ENCODE assay signal across 19 cellular contexts in the genomic region with DNA sequence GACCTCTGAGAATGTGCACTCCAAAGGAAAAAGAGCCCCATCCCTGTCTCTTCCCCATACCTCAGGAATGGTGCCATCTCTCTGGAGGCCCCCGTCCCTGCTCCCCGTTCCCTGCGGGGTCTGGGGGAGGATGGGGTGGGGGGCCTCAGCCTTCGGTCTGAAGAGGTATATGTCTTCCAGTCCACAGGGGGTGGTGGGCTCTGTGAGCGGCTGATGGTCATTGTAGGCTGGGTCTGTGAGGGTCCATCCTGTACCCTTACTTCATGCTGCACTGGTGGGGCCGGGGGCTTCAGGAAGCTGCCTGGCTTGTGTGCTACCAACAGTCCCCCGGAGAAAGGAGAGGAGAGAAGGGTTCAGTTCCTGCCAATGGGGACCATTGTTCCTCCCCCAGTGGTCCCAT. TPM values are rescaled to one million over a fixed set of nuclear protein-coding genes. Genes with fewer than 3 reads are reported as not detected.
"Had no signal": no experiment of that assay in that cellular context is flagged by ENCODE, and none has a peak within 500 bp of the region (broad histone marks: within the 10 kb centered on the region; RNA-seq: fewer than 3 reads in every experiment).

No MANE protein-coding gene starts in this region.

- H3K27ac ChIP-seq: adrenal gland, body of pancreas, brain microvascular endothelial cell had no signal

- H3K4me3 ChIP-seq: adrenal gland, body of pancreas had no signal

- H3K9me3 ChIP-seq: adrenal gland, body of pancreas, breast epithelium had no signal

- H3K36me3 ChIP-seq: adrenal gland, brain microvascular endothelial cell, breast epithelium had no signal

- H3K4me1 ChIP-seq: adrenal gland had no signal

RNA-seq across cellular contexts. Expression of a gene that starts 6.1 kb away (rescaled TPM):
- total RNA-seq: activated B cell treated with CpG ODN at 0.5 μM for 24 hours; activated CD4-positive, alpha-beta memory T cell treated with anti-CD3 and anti-CD28 coated beads for 36 hours; activated CD4-positive, alpha-beta T cell treated with anti-CD3 and anti-CD28 coated beads, Interleukin-2, amount 10 ng/mL, durations not matched to agents 24 days and 14 days; activated T-helper 17 cell treated with anti-CD3 and anti-CD28 coated beads, Interleukin-2, amount 50 U/mL, for 72 hours; aorta; body of pancreas had no signal

RNA-seq across cellular contexts. Expression of a gene that starts 13.7 kb away (rescaled TPM):
- total RNA-seq: activated B cell treated with CpG ODN at 0.5 μM for 24 hours; activated CD4-positive, alpha-beta memory T cell treated with anti-CD3 and anti-CD28 coated beads for 36 hours; activated CD4-positive, alpha-beta T cell treated with anti-CD3 and anti-CD28 coated beads, Interleukin-2, amount 10 ng/mL, durations not matched to agents 24 days and 14 days; activated CD8-positive, alpha-beta memory T cell treated with anti-CD3 and anti-CD28 coated beads for 36 hours; activated CD8-positive, alpha-beta T cell treated with anti-CD3 and anti-CD28 coated beads for 36 hours; activated naive CD4-positive, alpha-beta T cell treated with anti-CD3 and anti-CD28 coated beads for 36 hours; activated naive CD4-positive, alpha-beta T cell treated with anti-CD3 and anti-CD28 coated beads, Interleukin-2, amount 50 U/mL, for 72 hours; activated naive CD8-positive, alpha-beta T cell treated with anti-CD3 and anti-CD28 coated beads for 36 hours; activated T-cell treated with anti-CD3 and anti-CD28 coated beads, Interleukin-2, amount 50 U/mL, for 4 hours; activated T-cell treated with anti-CD3 and anti-CD28 coated beads, Interleukin-2, amount 50 U/mL, for 72 hours; activated T-helper 1 cell treated with anti-CD3 and anti-CD28 coated beads, Interleukin-12 subunit alpha, Interleukin-12 subunit beta, Interleukin-2, Interleukin-4 antibody, amounts not matched to agents 30 ng/mL and 10 ng/mL and 1 ng/mL, durations not matched to agents 14 hours and 24 hours and 36 hours; activated T-helper 17 cell treated with anti-CD3 and anti-CD28 coated beads, Interleukin-2, amount 50 U/mL, for 72 hours; aorta; astrocyte; body of pancreas; breast epithelium; cardiac septum had no signal
- polyA plus RNA-seq: aorta had no signal

RNA-seq across cellular contexts. Expression of a gene that starts 48.5 kb away (rescaled TPM):
- total RNA-seq: activated B cell treated with CpG ODN at 0.5 μM for 24 hours; activated CD4-positive, alpha-beta memory T cell treated with anti-CD3 and anti-CD28 coated beads for 36 hours; activated CD4-positive, alpha-beta T cell treated with anti-CD3 and anti-CD28 coated beads, Interleukin-2, amount 10 ng/mL, durations not matched to agents 24 days and 14 days; activated CD8-positive, alpha-beta memory T cell treated with anti-CD3 and anti-CD28 coated beads for 36 hours; activated T-helper 1 cell treated with anti-CD3 and anti-CD28 coated beads, Interleukin-12 subunit alpha, Interleukin-12 subunit beta, Interleukin-2, Interleukin-4 antibody, amounts not matched to agents 30 ng/mL and 10 ng/mL and 1 ng/mL, durations not matched to agents 14 hours and 24 hours and 36 hours; activated T-helper 17 cell treated with anti-CD3 and anti-CD28 coated beads, Interleukin-2, amount 50 U/mL, for 72 hours had no signal
